8 cellular contexts compared by ENCODE assay signal in genomic region chr1:150008699-150009098, GRCh38. TPM values are rescaled to one million over a fixed set of nuclear protein-coding genes. Genes with fewer than 3 reads are reported as not detected.
DNase-seq lines count a peak whose midpoint lies in the region; ATAC-seq and TF ChIP-seq lines count a peak whose summit lies in the region.

No MANE protein-coding gene starts in this region.

- H3K27me3 Mint-ChIP-seq in T-cell, result no peaks in the 10 kb centered on the region
- no peaks in the 10 kb centered on the region for H3K27me3 Mint-ChIP-seq in stimulated activated naive CD8-positive, alpha-beta T cell treated with anti-CD3 and anti-CD28 coated beads, Interleukin-15, amount 100 ng/mL, for 72 hours

- H3K4me3 ChIP-seq in gastroesophageal sphincter, result peak overlapping the region; percentile 70 to 83

- no peak overlapping the region for H3K27ac Mint-ChIP-seq in T-cell
- H3K27ac Mint-ChIP-seq in stimulated activated naive CD8-positive, alpha-beta T cell treated with anti-CD3 and anti-CD28 coated beads, Interleukin-15, amount 100 ng/mL, for 72 hours, result no peak overlapping the region

- no peaks in the 10 kb centered on the region for H3K27me3 ChIP-seq in gastroesophageal sphincter

- peak overlapping the region; percentile 30 to 97 (median 96) for H3K27ac ChIP-seq in gastroesophageal sphincter

- peaks cover 0 to 9% of the 10 kb centered on the region in 2 donors for H3K36me3 ChIP-seq in gastroesophageal sphincter

- peaks cover 30 to 41% (median 38%) of the 10 kb centered on the region in 3 donors for H3K4me1 Mint-ChIP-seq in T-cell
- peaks cover 49% of the 10 kb centered on the region for H3K4me1 Mint-ChIP-seq in stimulated activated naive CD8-positive, alpha-beta T cell treated with anti-CD3 and anti-CD28 coated beads, Interleukin-15, amount 100 ng/mL, for 72 hours

- peak; percentile 58 for DNase-seq in DMS53 (lab: John Stamatoyannopoulos, UW)
- DNase-seq in DMS53 treated with DMSO at 0.1 percent for 48 hours (lab: John Stamatoyannopoulos, UW; ENCODE audit: unreplicated experiment), result no peak
- DNase-seq in T-cell, result no peak
- no peak for DNase-seq in stimulated activated naive CD8-positive, alpha-beta T cell treated with anti-CD3 and anti-CD28 coated beads, Interleukin-15, amount 100 ng/mL, for 72 hours
- no peak for DNase-seq in cerebellum (ENCODE audit: low spot score)
- no peak for DNase-seq in NCI-H2107 (lab: John Stamatoyannopoulos, UW)
- no peak for DNase-seq in posterior cingulate gyrus

- POLR2A ChIA-PET in T-cell (lab: Charles Lee), result interaction anchor here (0.6 to 1.0 kb wide), 2 partner anchors 10 to 121 kb away, joined by 3 to 4 read pairs; a partner anchor contains a TSS

- CTCF ChIA-PET in T-cell (lab: Charles Lee), result no interaction called here

- TF ChIP-seq EP300 in gastroesophageal sphincter (IDR thresholded peaks at IDR 0.05), result no peak

- no peaks in the 10 kb centered on the region for H3K9me3 Mint-ChIP-seq in T-cell
- no peaks in the 10 kb centered on the region for H3K9me3 Mint-ChIP-seq in stimulated activated naive CD8-positive, alpha-beta T cell treated with anti-CD3 and anti-CD28 coated beads, Interleukin-15, amount 100 ng/mL, for 72 hours

- WGBS in gastroesophageal sphincter (ENCODE audit: low coverage in 1 of 2), 2 donors, result 31 to 39% methylated on average over 5 to 6 of the region's 6 CpGs

- TF ChIP-seq POLR2A in gastroesophageal sphincter (IDR thresholded peaks at IDR 0.05), result no peak

- H3K4me1 ChIP-seq in gastroesophageal sphincter, result peaks cover 14 to 62% (median 20%) of the 10 kb centered on the region in 3 donors

- no peak for TF ChIP-seq CTCF in gastroesophageal sphincter (IDR thresholded peaks at IDR 0.05)

- intact Hi-C loops in posterior cingulate gyrus (cut with DNase I), result loop anchor here (5.0 kb wide), 1 partner anchor 46 kb away; no protein-coding TSS in a partner anchor

- H3K4me3 Mint-ChIP-seq in T-cell, result peak overlapping the region; percentile 94 to 98 (median 96)
- peak overlapping the region; percentile 89 to 100 for H3K4me3 Mint-ChIP-seq in stimulated activated naive CD8-positive, alpha-beta T cell treated with anti-CD3 and anti-CD28 coated beads, Interleukin-15, amount 100 ng/mL, for 72 hours

- no peaks in the 10 kb centered on the region for H3K9me3 ChIP-seq in gastroesophageal sphincter

- H3K36me3 Mint-ChIP-seq in T-cell, result peaks cover 8% of the 10 kb centered on the region

- ATAC-seq in T-cell (replicated peaks in 1 of 4) (no peak), gastroesophageal sphincter (no peak)
- ATAC-seq in stimulated activated naive CD8-positive, alpha-beta T cell treated with anti-CD3 and anti-CD28 coated beads, Interleukin-15, amount 100 ng/mL, for 72 hours, result no peak

RNA-seq across cellular contexts. Expression of gene OTUD7B, which starts 1.8 kb away (rescaled TPM):
- total RNA-seq in T-cell (10 to 100 TPM in 3 of 5 donors, 1 to 10 TPM in 2; 7.8 to 13.7 (median 10.2) TPM), gastroesophageal sphincter (10 to 100 TPM; 34.1 to 49.6 (median 42.3) TPM), cerebellum (11.0 TPM)

RNA-seq across cellular contexts. Expression of gene VPS45, which starts 58.9 kb away (rescaled TPM):
- 10 to 100 TPM; 24.9 to 30.7 (median 28.0) TPM for total RNA-seq in T-cell
- 10 to 100 TPM; 44.7 to 75.8 (median 50.4) TPM for total RNA-seq in gastroesophageal sphincter
- total RNA-seq in cerebellum, result 101 TPM
